In genomic region chr18:55529581-55529980, GRCh38 we compare ENCODE assay signal across 17 cellular contexts.
"Had no signal": no experiment of that assay in that cellular context is flagged by ENCODE, and none has a peak within 500 bp of the region (broad histone marks: within the 10 kb centered on the region; RNA-seq: fewer than 3 reads in every experiment).

No MANE protein-coding gene starts in this region.

- DNase-seq: activated CD4-positive, alpha-beta T cell treated with anti-CD3 and anti-CD28 coated beads, Interleukin-2, amount 50 U/mL, for 4 hours; activated gamma-delta T cell; effector memory CD8-positive, alpha-beta T cell; foreskin melanocyte; ovary; stimulated activated CD4-positive, alpha-beta T cell treated with anti-CD3 and anti-CD28 coated beads, Interleukin-4, amount 100 ng/mL, for 24 hours; stomach; SW 1271; testis; WERI-Rb-1 had no signal

- H3K9me3 Mint-ChIP-seq: activated naive CD4-positive, alpha-beta T cell treated with anti-CD3 and anti-CD28 coated beads, Interleukin-2, amount 50 U/mL, for 24 hours; effector memory CD8-positive, alpha-beta T cell; type B pancreatic cell had no signal

- H3K27ac Mint-ChIP-seq: activated naive CD4-positive, alpha-beta T cell treated with anti-CD3 and anti-CD28 coated beads, Interleukin-2, amount 50 U/mL, for 24 hours; effector memory CD8-positive, alpha-beta T cell; stimulated activated effector memory CD8-positive, alpha-beta T cell treated with anti-CD3 and anti-CD28 coated beads, Interleukin-12 subunit alpha, Interleukin-12 subunit beta, amount 100 ng/mL, for 72 hours; type B pancreatic cell had no signal

- ATAC-seq: effector memory CD8-positive, alpha-beta T cell; left lobe of liver; sciatic nerve; stimulated activated effector memory CD8-positive, alpha-beta T cell treated with anti-CD3 and anti-CD28 coated beads, Interleukin-12 subunit alpha, Interleukin-12 subunit beta, amount 100 ng/mL, for 72 hours had no signal

- H3K36me3 ChIP-seq: ascending aorta, breast epithelium, ovary, stomach, WERI-Rb-1 had no signal

- H3K4me1 ChIP-seq: ascending aorta, breast epithelium had no signal

- H3K36me3 Mint-ChIP-seq: activated naive CD4-positive, alpha-beta T cell treated with anti-CD3 and anti-CD28 coated beads, Interleukin-2, amount 50 U/mL, for 24 hours; stimulated activated effector memory CD8-positive, alpha-beta T cell treated with anti-CD3 and anti-CD28 coated beads, Interleukin-12 subunit alpha, Interleukin-12 subunit beta, amount 100 ng/mL, for 72 hours had no signal

- H3K4me3 Mint-ChIP-seq: activated naive CD4-positive, alpha-beta T cell treated with anti-CD3 and anti-CD28 coated beads, Interleukin-2, amount 50 U/mL, for 24 hours; effector memory CD8-positive, alpha-beta T cell; stimulated activated effector memory CD8-positive, alpha-beta T cell treated with anti-CD3 and anti-CD28 coated beads, Interleukin-12 subunit alpha, Interleukin-12 subunit beta, amount 100 ng/mL, for 72 hours; type B pancreatic cell had no signal

- H3K27me3 Mint-ChIP-seq: activated naive CD4-positive, alpha-beta T cell treated with anti-CD3 and anti-CD28 coated beads, Interleukin-2, amount 50 U/mL, for 24 hours; effector memory CD8-positive, alpha-beta T cell; type B pancreatic cell had no signal

- H3K27ac ChIP-seq: ascending aorta, breast epithelium, ovary, stomach, testis, WERI-Rb-1 had no signal

- H3K4me1 Mint-ChIP-seq: activated naive CD4-positive, alpha-beta T cell treated with anti-CD3 and anti-CD28 coated beads, Interleukin-2, amount 50 U/mL, for 24 hours; stimulated activated effector memory CD8-positive, alpha-beta T cell treated with anti-CD3 and anti-CD28 coated beads, Interleukin-12 subunit alpha, Interleukin-12 subunit beta, amount 100 ng/mL, for 72 hours had no signal

- H3K27me3 ChIP-seq: ascending aorta, breast epithelium, ovary, stomach, testis had no signal

- H3K9me3 ChIP-seq: ascending aorta, breast epithelium, ovary, stomach, testis had no signal

- H3K4me3 ChIP-seq: ascending aorta, breast epithelium, ovary, stomach, testis had no signal
